12 cellular contexts compared by ENCODE assay signal in genomic region chr17:57268176-57268575, GRCh38. TPM values are rescaled to one million over a fixed set of nuclear protein-coding genes. Genes with fewer than 3 reads are reported as not detected.
DNase-seq lines count a peak whose midpoint lies in the region; ATAC-seq and TF ChIP-seq lines count a peak whose summit lies in the region.
"Had no signal": no experiment of that assay in that cellular context is flagged by ENCODE, and none has a peak within 500 bp of the region (broad histone marks: within the 10 kb centered on the region; RNA-seq: fewer than 3 reads in every experiment).

No MANE protein-coding gene starts in this region.

- H3K4me3 ChIP-seq in DND-41 (ENCODE audit: low read depth in 1 of 2, low read length in 2 of 2) (peak overlapping the region in 1 of 2 experiments; percentile 23; a peak in 1 of 4 replicates), hepatocyte (no peak overlapping the region)
- H3K4me3 ChIP-seq: BLaER1 treated with 17β-estradiol and CSF1 and Interleukin-3, amounts not matched to agents 10 nM and 100 nM had no signal

- H3K4me1 Mint-ChIP-seq in nephron progenitor cell (peaks cover 91% of the 10 kb centered on the region), T-helper 17 cell (peaks cover 26% of the 10 kb centered on the region)
- H3K4me1 Mint-ChIP-seq in stimulated activated naive B cell treated with anti-CD40 and anti-IgM and Interleukin-4, amounts not matched to agents 10 μg/mL and 1 μg/mL and 100 μg/mL, for 72 hours = peaks cover 16 to 33% of the 10 kb centered on the region in 2 donors

- H3K9ac ChIP-seq in DND-41 (ENCODE audit: low read depth, low read length) = no peak overlapping the region

- H2AFZ ChIP-seq in DND-41 (ENCODE audit: low read depth, low read length) (no peak overlapping the region), hepatocyte (no peak overlapping the region)

- H4K20me1 ChIP-seq in DND-41 (ENCODE audit: insufficient read depth, low read length) (peaks cover 93% of the 10 kb centered on the region), hepatocyte (ENCODE audit: insufficient read depth, poor library complexity, severe bottlenecking) (peaks cover 39% of the 10 kb centered on the region)

- 82% methylated on average over 8 of the region's 8 CpGs for WGBS in hepatocyte (ENCODE audit: low lambda C conversion rate, missing lambda C conversion rate)

- H3K27me3 ChIP-seq in DND-41 (ENCODE audit: insufficient read depth, low read length, poor library complexity) (no peaks in the 10 kb centered on the region), hepatocyte (no peaks in the 10 kb centered on the region)
- H3K27me3 ChIP-seq: BLaER1 treated with 17β-estradiol and CSF1 and Interleukin-3, amounts not matched to agents 10 nM and 100 nM had no signal

- H3K9me3 ChIP-seq in DND-41 (ENCODE audit: insufficient read depth, low read length, severe bottlenecking) = no peaks in the 10 kb centered on the region
- H3K9me3 ChIP-seq in hepatocyte (ENCODE audit: low read depth) = no peaks in the 10 kb centered on the region
- H3K9me3 ChIP-seq in T-helper 17 cell (ENCODE audit: control insufficient read depth, low read length, poor library complexity, severe bottlenecking) = no peaks in the 10 kb centered on the region
- H3K9me3 ChIP-seq: BLaER1 treated with 17β-estradiol and CSF1 and Interleukin-3, amounts not matched to agents 10 nM and 100 nM had no signal

- H3K27ac ChIP-seq in DND-41 (ENCODE audit: low read length) = peak overlapping the region; percentile 28; the same call in 1 of the 2 replicates
- H3K27ac ChIP-seq in hepatocyte = no peak overlapping the region
- H3K27ac ChIP-seq: BLaER1 treated with 17β-estradiol and CSF1 and Interleukin-3, amounts not matched to agents 10 nM and 100 nM had no signal

- H3K9me3 Mint-ChIP-seq in nephron progenitor cell = no peaks in the 10 kb centered on the region
- H3K9me3 Mint-ChIP-seq in stimulated activated naive B cell treated with anti-CD40 and anti-IgM and Interleukin-4, amounts not matched to agents 10 μg/mL and 1 μg/mL and 100 μg/mL, for 72 hours = no peaks in the 10 kb centered on the region
- H3K9me3 Mint-ChIP-seq: CD8-positive, alpha-beta T cell; H9 had no signal

- H3K4me3 Mint-ChIP-seq in nephron progenitor cell (no peak overlapping the region), T-helper 17 cell (no peak overlapping the region)
- H3K4me3 Mint-ChIP-seq in stimulated activated naive B cell treated with anti-CD40 and anti-IgM and Interleukin-4, amounts not matched to agents 10 μg/mL and 1 μg/mL and 100 μg/mL, for 72 hours = no peak overlapping the region
- H3K4me3 Mint-ChIP-seq: B cell; CD8-positive, alpha-beta T cell; H9 had no signal

- no peaks in the 10 kb centered on the region for H3K9me2 ChIP-seq in hepatocyte (replicated peaks; ENCODE audit: insufficient read depth)

- H3K27me3 Mint-ChIP-seq in nephron progenitor cell (ENCODE audit: low read depth, poor library complexity) (no peaks in the 10 kb centered on the region), T-helper 17 cell (no peaks in the 10 kb centered on the region)
- no peaks in the 10 kb centered on the region for H3K27me3 Mint-ChIP-seq in stimulated activated naive B cell treated with anti-CD40 and anti-IgM and Interleukin-4, amounts not matched to agents 10 μg/mL and 1 μg/mL and 100 μg/mL, for 72 hours
- H3K27me3 Mint-ChIP-seq: B cell had no signal

- TF ChIP-seq CTCF in DND-41 (IDR thresholded peaks at IDR 0.05; ENCODE audit: borderline replicate concordance, extremely low read depth, low read length, poor library complexity, severe bottlenecking) = no peak
- TF ChIP-seq CTCF in hepatocyte (IDR thresholded peaks at IDR 0.05; ENCODE audit: poor library complexity) = no peak
- TF ChIP-seq CTCF in nephron progenitor cell (IDR thresholded peaks at IDR 0.05) = no peak

- peaks cover 94% of the 10 kb centered on the region for H3K4me1 ChIP-seq in DND-41 (ENCODE audit: insufficient read depth, low read length)
- peaks cover 26% of the 10 kb centered on the region for H3K4me1 ChIP-seq in hepatocyte (ENCODE audit: insufficient read depth)

- H3K27ac Mint-ChIP-seq in nephron progenitor cell (peak overlapping the region; percentile 81), T-helper 17 cell (no peak overlapping the region)
- peak overlapping the region; percentile 33 for H3K27ac Mint-ChIP-seq in stimulated activated naive B cell treated with anti-CD40 and anti-IgM and Interleukin-4, amounts not matched to agents 10 μg/mL and 1 μg/mL and 100 μg/mL, for 72 hours
- H3K27ac Mint-ChIP-seq: B cell; CD8-positive, alpha-beta T cell had no signal

- H3K36me3 ChIP-seq in DND-41 (ENCODE audit: insufficient read depth, low read length) = peaks cover 94% of the 10 kb centered on the region
- H3K36me3 ChIP-seq in hepatocyte (replicated peaks; ENCODE audit: insufficient read depth, low read depth) = no peaks in the 10 kb centered on the region

- peak overlapping the region; percentile 52 for H3K4me2 ChIP-seq in DND-41 (ENCODE audit: insufficient read depth, low read length)
- no peak overlapping the region for H3K4me2 ChIP-seq in hepatocyte

- ATAC-seq in DND-41 (ENCODE audit: insufficient read depth, low read depth) (no peak), T-helper 17 cell (no peak)
- no peak for ATAC-seq in stimulated activated naive B cell treated with anti-CD40 and anti-IgM and Interleukin-4, amounts not matched to agents 10 μg/mL and 1 μg/mL and 100 μg/mL, for 72 hours (replicated peaks)
- ATAC-seq: CD8-positive, alpha-beta T cell had no signal

- H3K79me2 ChIP-seq in DND-41 (ENCODE audit: insufficient read depth, low read length) (peaks cover 99% of the 10 kb centered on the region), hepatocyte (peaks cover 89% of the 10 kb centered on the region)

- DNase-seq in DND-41 = no peak
- DNase-seq in hepatocyte (ENCODE audit: low spot score) = peak; percentile 45
- no peak for DNase-seq in nephron progenitor cell
- no peak for DNase-seq in stimulated activated naive B cell treated with anti-CD40 and anti-IgM and Interleukin-4, amounts not matched to agents 10 μg/mL and 1 μg/mL and 100 μg/mL, for 72 hours
- DNase-seq in SIG-M5 treated with dmso at 0.1 percent for 504 hours (lab: John Stamatoyannopoulos, UW; ENCODE audit: unreplicated experiment) = no peak
- no peak for DNase-seq in activated CD8-positive, alpha-beta memory T cell treated with anti-CD3 and anti-CD28 coated beads, Interleukin-2, amount 50 U/mL, for 4 hours
- no peak for DNase-seq in T-helper 17 cell
- DNase-seq: CD8-positive, alpha-beta T cell; GDM1; H9 had no signal

- peaks cover 75% of the 10 kb centered on the region for H3K36me3 Mint-ChIP-seq in nephron progenitor cell (ENCODE audit: low read depth)
- H3K36me3 Mint-ChIP-seq in stimulated activated naive B cell treated with anti-CD40 and anti-IgM and Interleukin-4, amounts not matched to agents 10 μg/mL and 1 μg/mL and 100 μg/mL, for 72 hours = peaks cover 32 to 62% of the 10 kb centered on the region in 2 donors
- peaks cover 17% of the 10 kb centered on the region for H3K36me3 Mint-ChIP-seq in T-helper 17 cell (ENCODE audit: low read depth)

RNA-seq across cellular contexts. Expression of gene MSI2, which starts 11.9 kb away (rescaled TPM):
- 57.3 and 60.6 TPM in 2 replicates for total RNA-seq in hepatocyte
- polyA plus RNA-seq in hepatocyte = 14.3 and 16.1 TPM in 2 replicates
- total RNA-seq in T-helper 17 cell = 100 to 1,000 TPM; 148 to 151 TPM
